ENCODE assay signal across 8 cellular contexts in genomic region chr10:50423448-50423847, GRCh38.
"Had no signal": no experiment of that assay in that cellular context is flagged by ENCODE, and none has a peak within 500 bp of the region (broad histone marks: within the 10 kb centered on the region; RNA-seq: fewer than 3 reads in every experiment).

No MANE protein-coding gene starts in this region.

- H3K4me3 Mint-ChIP-seq: IgD-negative memory B cell had no signal

- DNase-seq: IMR-90, KBM-7, KG1 had no signal

- ATAC-seq: HepG2, K562 had no signal

- FAIRE-seq: HepG2, HTR-8/SVneo, K562 had no signal

- H3K27ac ChIP-seq: HL-60 had no signal

- H3K27me3 Mint-ChIP-seq: IgD-negative memory B cell had no signal
